In genomic region chr12:27614866-27615265, GRCh38 we compare ENCODE assay signal across 18 cellular contexts.
"Had no signal": no experiment of that assay in that cellular context is flagged by ENCODE, and none has a peak within 500 bp of the region (broad histone marks: within the 10 kb centered on the region; RNA-seq: fewer than 3 reads in every experiment).

No MANE protein-coding gene starts in this region.

- H3K4me3 ChIP-seq: adrenal gland, lower lobe of right lung, mucosa of descending colon, prostate gland, right lobe of liver had no signal

- DNase-seq: activated CD4-positive, alpha-beta T cell treated with anti-CD3 and anti-CD28 coated beads, Interleukin-2, amount 10 ng/mL, durations not matched to agents 7 days and 5 days; activated CD8-positive, alpha-beta memory T cell treated with anti-CD3 and anti-CD28 coated beads for 24 hours; activated naive CD4-positive, alpha-beta T cell treated with anti-CD3 and anti-CD28 coated beads, Interleukin-2, amount 10 ng/mL, durations not matched to agents 7 days and 5 days; adrenal gland; central memory CD4-positive, alpha-beta T cell; cortex of kidney; effector memory CD4-positive, alpha-beta T cell; hippocampal formation; lower lobe of right lung; mucosa of descending colon; natural killer cell; right lobe of liver; stimulated activated CD4-positive, alpha-beta T cell treated with anti-CD3 and anti-CD28 coated beads, Interleukin-12 subunit alpha, Interleukin-12 subunit beta, amount 100 ng/mL, for 4 hours; stimulated activated CD4-positive, alpha-beta T cell treated with anti-CD3 and anti-CD28 coated beads, Interleukin-4, amount 100 ng/mL, for 1 hour; stimulated activated CD8-positive, alpha-beta memory T cell treated with anti-CD3 and anti-CD28 coated beads, Interleukin-4, amount 100 ng/mL, for 48 hours; stimulated activated naive CD8-positive, alpha-beta T cell treated with anti-CD3 and anti-CD28 coated beads, Interleukin-15, Interleukin-2, amounts not matched to agents 100 U/mL and 50 U/mL, for 24 hours had no signal

- H3K36me3 ChIP-seq: adrenal gland, lower lobe of right lung, prostate gland, right lobe of liver had no signal

- H3K36me3 Mint-ChIP-seq: activated naive CD4-positive, alpha-beta T cell treated with anti-CD3 and anti-CD28 coated beads, Interleukin-2, amount 10 ng/mL, durations not matched to agents 7 days and 5 days; natural killer cell had no signal

- H3K4me1 Mint-ChIP-seq: activated T-helper 17 cell treated with anti-CD3 and anti-CD28 coated beads, Interleukin-2, amount 50 U/mL, for 72 hours; natural killer cell had no signal

- ATAC-seq: activated T-helper 17 cell treated with anti-CD3 and anti-CD28 coated beads, Interleukin-2, amount 50 U/mL, for 72 hours; mucosa of descending colon; natural killer cell; right lobe of liver; stimulated activated naive CD8-positive, alpha-beta T cell treated with anti-CD3 and anti-CD28 coated beads, Interleukin-15, Interleukin-2, amounts not matched to agents 100 U/mL and 50 U/mL, for 24 hours had no signal

- H3K27me3 ChIP-seq: adrenal gland, right lobe of liver had no signal

- H3K9me3 Mint-ChIP-seq: activated CD4-positive, alpha-beta T cell treated with anti-CD3 and anti-CD28 coated beads, Interleukin-2, amount 10 ng/mL, durations not matched to agents 7 days and 5 days; activated naive CD4-positive, alpha-beta T cell treated with anti-CD3 and anti-CD28 coated beads, Interleukin-2, amount 10 ng/mL, durations not matched to agents 7 days and 5 days; activated T-helper 17 cell treated with anti-CD3 and anti-CD28 coated beads, Interleukin-2, amount 50 U/mL, for 72 hours; natural killer cell had no signal

- H3K27ac ChIP-seq: adrenal gland, lower lobe of right lung, prostate gland, right lobe of liver had no signal

- H3K9me3 ChIP-seq: adrenal gland, lower lobe of right lung, mucosa of descending colon, prostate gland, right lobe of liver had no signal

- H3K4me3 Mint-ChIP-seq: activated CD4-positive, alpha-beta T cell treated with anti-CD3 and anti-CD28 coated beads, Interleukin-2, amount 10 ng/mL, durations not matched to agents 7 days and 5 days; activated naive CD4-positive, alpha-beta T cell treated with anti-CD3 and anti-CD28 coated beads, Interleukin-2, amount 10 ng/mL, durations not matched to agents 7 days and 5 days; activated T-helper 17 cell treated with anti-CD3 and anti-CD28 coated beads, Interleukin-2, amount 50 U/mL, for 72 hours; natural killer cell had no signal

- H3K27me3 Mint-ChIP-seq: activated naive CD4-positive, alpha-beta T cell treated with anti-CD3 and anti-CD28 coated beads, Interleukin-2, amount 10 ng/mL, durations not matched to agents 7 days and 5 days had no signal

- H3K4me1 ChIP-seq: prostate gland, right lobe of liver had no signal

- H3K27ac Mint-ChIP-seq: activated CD4-positive, alpha-beta T cell treated with anti-CD3 and anti-CD28 coated beads, Interleukin-2, amount 10 ng/mL, durations not matched to agents 7 days and 5 days; activated naive CD4-positive, alpha-beta T cell treated with anti-CD3 and anti-CD28 coated beads, Interleukin-2, amount 10 ng/mL, durations not matched to agents 7 days and 5 days; activated T-helper 17 cell treated with anti-CD3 and anti-CD28 coated beads, Interleukin-2, amount 50 U/mL, for 72 hours; natural killer cell had no signal
